In the genomic region with DNA sequence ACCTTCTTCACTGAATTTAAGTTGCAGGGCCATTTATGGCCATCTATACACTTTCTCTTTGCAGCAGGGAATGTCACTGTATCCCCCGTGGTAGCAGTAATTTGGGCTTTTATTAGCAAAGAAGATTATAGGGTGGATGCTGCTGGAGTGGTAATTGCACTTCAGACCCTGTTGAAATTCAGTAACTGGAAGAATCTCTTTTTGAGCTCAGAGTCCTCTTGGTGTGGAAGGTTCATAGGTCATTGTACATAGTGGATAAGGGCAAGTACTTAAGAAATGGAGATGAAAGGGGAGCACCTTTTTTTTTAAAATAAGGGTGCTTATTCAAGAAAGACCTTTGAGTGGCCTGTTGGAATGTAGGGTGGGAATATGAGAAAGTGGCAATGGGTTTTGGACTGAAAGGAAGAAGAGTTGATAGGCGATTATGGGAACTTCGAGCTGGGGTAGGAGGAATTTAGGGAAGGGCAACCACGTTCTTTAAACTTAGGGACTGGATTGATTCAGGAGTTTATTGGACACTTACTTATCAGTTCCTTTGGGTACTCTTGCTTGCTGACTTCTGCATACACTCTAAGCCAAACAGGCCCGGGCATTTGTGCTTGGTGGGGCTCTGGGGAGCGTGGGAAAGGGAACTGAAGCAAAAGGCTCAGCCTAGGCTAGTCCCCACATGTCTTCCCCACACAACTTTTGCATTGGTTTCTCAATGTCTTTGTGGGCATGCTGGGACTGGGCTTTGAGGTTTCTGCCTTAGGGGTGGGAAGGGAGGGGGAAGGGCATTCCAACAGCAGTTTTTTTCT, we compare ENCODE assay signal across 9 cellular contexts. TPM values are rescaled to one million over a fixed set of nuclear protein-coding genes. Genes with fewer than 3 reads are reported as not detected.
DNase-seq lines count a peak whose midpoint lies in the region; ATAC-seq and TF ChIP-seq lines count a peak whose summit lies in the region.
"Had no signal": no experiment of that assay in that cellular context is flagged by ENCODE, and none has a peak within 500 bp of the region (broad histone marks: within the 10 kb centered on the region; RNA-seq: fewer than 3 reads in every experiment).

No MANE protein-coding gene starts in this region.

- H3K27me3 Mint-ChIP-seq in CD14-positive monocyte (ENCODE audit: low read depth in 3 of 3), result peaks cover 0 to 3% (median 3%) of the 10 kb centered on the region in 3 donors
- no peaks in the 10 kb centered on the region for H3K27me3 Mint-ChIP-seq in activated T-helper 2 cell treated with anti-CD3 and anti-CD28 coated beads, Interferon-gamma antibody, Interleukin-2, Interleukin-4, amounts not matched to agents 10 μg/mL and 5 μg/mL and 100 μg/mL, durations not matched to agents 14 hours and 24 hours and 36 hours (ENCODE audit: low read depth)

- DNase-seq in CD14-positive monocyte (ENCODE audit: low spot score) (peak; percentile 50), UCSD-AML1 (lab: John Stamatoyannopoulos, UW; ENCODE audit: unreplicated experiment) (peak; percentile 24), right lobe of liver (peak in 1 of 3 donors; percentile 35), A172 (ENCODE audit: low spot score) (no peak), NCI-H446 (lab: John Stamatoyannopoulos, UW) (no peak)
- no peak for DNase-seq in activated T-helper 2 cell treated with anti-CD3 and anti-CD28 coated beads, Interferon-gamma antibody, Interleukin-2, Interleukin-4, amounts not matched to agents 10 μg/mL and 5 μg/mL and 100 μg/mL, durations not matched to agents 14 hours and 24 hours and 36 hours (ENCODE audit: low spot score)

- peaks cover 0 to 1% (median 0%) of the 10 kb centered on the region in 7 donors for H3K9me3 Mint-ChIP-seq in CD14-positive monocyte
- no peaks in the 10 kb centered on the region for H3K9me3 Mint-ChIP-seq in activated T-helper 2 cell treated with anti-CD3 and anti-CD28 coated beads, Interferon-gamma antibody, Interleukin-2, Interleukin-4, amounts not matched to agents 10 μg/mL and 5 μg/mL and 100 μg/mL, durations not matched to agents 14 hours and 24 hours and 36 hours

- peak overlapping the region in 1 of 3 donors; percentile 32 for H3K27ac ChIP-seq in right lobe of liver

- no peak overlapping the region for H3K4me3 ChIP-seq in right lobe of liver

- H3K36me3 Mint-ChIP-seq in CD14-positive monocyte, result peaks cover 16 to 19% of the 10 kb centered on the region in 2 donors
- no peaks in the 10 kb centered on the region for H3K36me3 Mint-ChIP-seq in activated T-helper 2 cell treated with anti-CD3 and anti-CD28 coated beads, Interferon-gamma antibody, Interleukin-2, Interleukin-4, amounts not matched to agents 10 μg/mL and 5 μg/mL and 100 μg/mL, durations not matched to agents 14 hours and 24 hours and 36 hours (ENCODE audit: low read depth)

- no peaks in the 10 kb centered on the region for H3K27me3 ChIP-seq in right lobe of liver

- TF ChIP-seq CTCF in CD14-positive monocyte (IDR thresholded peaks at IDR 0.05), result no peak
- no peak for TF ChIP-seq CTCF in right lobe of liver (IDR thresholded peaks at IDR 0.05)

- H3K27ac Mint-ChIP-seq in CD14-positive monocyte, result peak overlapping the region; percentile 52 to 86 (median 81)
- H3K27ac Mint-ChIP-seq in activated T-helper 2 cell treated with anti-CD3 and anti-CD28 coated beads, Interferon-gamma antibody, Interleukin-2, Interleukin-4, amounts not matched to agents 10 μg/mL and 5 μg/mL and 100 μg/mL, durations not matched to agents 14 hours and 24 hours and 36 hours, result no peak overlapping the region

- no peaks in the 10 kb centered on the region for H3K36me3 ChIP-seq in right lobe of liver

- TF ChIP-seq POLR2A in right lobe of liver (IDR thresholded peaks at IDR 0.05), result no peak

- H3K4me3 Mint-ChIP-seq in CD14-positive monocyte, result peak overlapping the region in 1 of 2 donors; percentile 71
- H3K4me3 Mint-ChIP-seq in activated T-helper 2 cell treated with anti-CD3 and anti-CD28 coated beads, Interferon-gamma antibody, Interleukin-2, Interleukin-4, amounts not matched to agents 10 μg/mL and 5 μg/mL and 100 μg/mL, durations not matched to agents 14 hours and 24 hours and 36 hours (ENCODE audit: low read depth), result no peak overlapping the region

- ATAC-seq in HG02623 (IDR thresholded peaks at IDR 0.05; ENCODE audit: unreplicated experiment) (peak; percentile 35), right lobe of liver (peak; percentile 42 to 60 (median 58)), GM21360 (IDR thresholded peaks at IDR 0.05; ENCODE audit: unreplicated experiment) (no peak)

- whole genome bisulfite sequencing in right lobe of liver (ENCODE audit: insufficient coverage, low coverage, low lambda C conversion rate, missing lambda C conversion rate), result 58% methylated on average over 5 of the region's 6 CpGs

- intact Hi-C loops in CD14-positive monocyte (cut with micrococcal nuclease), result no loop called here
- intact Hi-C loops in right lobe of liver (cut with DNase I), result no loop called here
- intact Hi-C loops in activated T-helper 2 cell treated with anti-CD3 and anti-CD28 coated beads, Interferon-gamma antibody, Interleukin-2, Interleukin-4, amounts not matched to agents 10 μg/mL and 5 μg/mL and 100 μg/mL, durations not matched to agents 14 hours and 24 hours and 36 hours (cut with micrococcal nuclease), result no loop called here

- H3K4me1 Mint-ChIP-seq in CD14-positive monocyte, result peaks cover 72% of the 10 kb centered on the region
- peaks cover 23% of the 10 kb centered on the region for H3K4me1 Mint-ChIP-seq in activated T-helper 2 cell treated with anti-CD3 and anti-CD28 coated beads, Interferon-gamma antibody, Interleukin-2, Interleukin-4, amounts not matched to agents 10 μg/mL and 5 μg/mL and 100 μg/mL, durations not matched to agents 14 hours and 24 hours and 36 hours (ENCODE audit: low read depth)

- no peaks in the 10 kb centered on the region for H3K9me3 ChIP-seq in right lobe of liver

- H3K4me1 ChIP-seq in right lobe of liver, result peaks cover 0 to 73% (median 36%) of the 10 kb centered on the region in 4 donors

RNA-seq across cellular contexts. Expression of a gene that starts 26.5 kb away (rescaled TPM):
- polyA plus RNA-seq in CD14-positive monocyte, result 10 to 100 TPM; 10.8 to 13.7 TPM
- 100 to 1,000 TPM in 3 of 6 experiments, 10 to 100 TPM in 3; 62.3 to 123 (median 97.8) TPM for total RNA-seq in right lobe of liver
- 66.9 and 70.8 TPM in 2 replicates for total RNA-seq in A172 (2014; rRNA removed; shearing (Covaris generic))
- total RNA-seq in activated T-helper 2 cell treated with anti-CD3 and anti-CD28 coated beads, Interferon-gamma antibody, Interleukin-2, Interleukin-4, amounts not matched to agents 10 μg/mL and 5 μg/mL and 100 μg/mL, durations not matched to agents 14 hours and 24 hours and 36 hours, result 6.2 and 7.5 TPM in 2 replicates

RNA-seq across cellular contexts. Expression of a gene that starts 36.5 kb away (rescaled TPM):
- polyA plus RNA-seq in CD14-positive monocyte, result under 1 TPM in 1 of 2 donors, not detected in 1; 0.10 TPM
- not detected for total RNA-seq in right lobe of liver
- not detected in 2 replicates for total RNA-seq in A172 (2014; rRNA removed; shearing (Covaris generic))
- total RNA-seq in activated T-helper 2 cell treated with anti-CD3 and anti-CD28 coated beads, Interferon-gamma antibody, Interleukin-2, Interleukin-4, amounts not matched to agents 10 μg/mL and 5 μg/mL and 100 μg/mL, durations not matched to agents 14 hours and 24 hours and 36 hours, result not detected in 2 replicates
- total RNA-seq: Daoy had no signal

RNA-seq across cellular contexts. Expression of a gene that starts 46.8 kb away (rescaled TPM):
- 100 to 1,000 TPM; 206 to 260 TPM for polyA plus RNA-seq in CD14-positive monocyte
- total RNA-seq in right lobe of liver, result 100 to 1,000 TPM in 1 of 6 experiments, 10 to 100 TPM in 5; 57.1 to 110 (median 70.7) TPM
- 235 and 274 TPM in 2 replicates for total RNA-seq in A172 (2014; rRNA removed; shearing (Covaris generic))
- 179 and 183 TPM in 2 replicates for total RNA-seq in activated T-helper 2 cell treated with anti-CD3 and anti-CD28 coated beads, Interferon-gamma antibody, Interleukin-2, Interleukin-4, amounts not matched to agents 10 μg/mL and 5 μg/mL and 100 μg/mL, durations not matched to agents 14 hours and 24 hours and 36 hours

Comparison
In these comparisons a context has a peak if more than half of its experiments do, and no peak if none do; other contexts are left out.
1. DNase-seq: peak in CD14-positive monocyte (single experiment) and UCSD-AML1 (single experiment); none in A172 (single experiment), activated T-helper 2 cell treated with anti-CD3 and anti-CD28 coated beads, Interferon-gamma antibody, Interleukin-2, Interleukin-4, amounts not matched to agents 10 μg/mL and 5 μg/mL and 100 μg/mL, durations not matched to agents 14 hours and 24 hours and 36 hours (single experiment) and NCI-H446 (0 of 2).